In genomic region chr1:45490623-45491463, GRCh38 we compare ENCODE assay signal across 8 cellular contexts. TPM values are rescaled to one million over a fixed set of nuclear protein-coding genes. Genes with fewer than 3 reads are reported as not detected.
A peak's percentile ranks its signal among the peaks of the same experiment; 100 is the strongest.
DNase-seq lines count a peak whose midpoint lies in the region; ATAC-seq and TF ChIP-seq lines count a peak whose summit lies in the region.

TESK2 (minus strand) TSS chr1:45491163; CDS start chr1:45457785, 33,378 bp downstream.

- H3K36me3 ChIP-seq in HAP-1 (replicated peaks): no peaks in the 10 kb centered on the region; the same call in 1 of the 2 replicates
- no peaks in the 10 kb centered on the region for H3K36me3 ChIP-seq in RWPE2 (ENCODE audit: low read depth)
- H3K36me3 ChIP-seq in stomach: peaks cover 0 to 6% (median 0%) of the 10 kb centered on the region in 4 donors

- TF ChIP-seq POLR2A in stomach (IDR thresholded peaks at IDR 0.05): peak in 2 of 4 donors; percentile 60 to 65

- H3K27ac ChIP-seq in RWPE2 (ENCODE audit: poor library complexity, severe bottlenecking) (peak within 1 kb of the TSS; percentile 7), foreskin keratinocyte (peak within 1 kb of the TSS; percentile 38), stomach (peak within 1 kb of the TSS; percentile 81 to 88 (median 83))

- H3K27me3 Mint-ChIP-seq in neural crest cell (ENCODE audit: low read depth): peaks cover 12% of the 10 kb centered on the region

- 0 to 2% (median 0%) methylated on average over 26 to 64 of the region's 64 CpGs for WGBS in stomach, 5 donors

- H3K9me3 ChIP-seq in HAP-1 (no peaks in the 10 kb centered on the region), RWPE2 (ENCODE audit: severe bottlenecking) (no peaks in the 10 kb centered on the region), stomach (no peaks in the 10 kb centered on the region)

- TF ChIP-seq EP300 in stomach (IDR thresholded peaks at IDR 0.05): no peak

- H3K4me1 Mint-ChIP-seq in neural crest cell: no peaks in the 10 kb centered on the region

- DNase-seq in GDM1 (lab: John Stamatoyannopoulos, UW) (peak; percentile 99), HAP-1 (ENCODE audit: low spot score in 2 of 2) (peak; percentile 97 to 99), M059J (ENCODE audit: low read depth) (peak; percentile 99), RWPE2 (ENCODE audit: low spot score) (peak; percentile 98), foreskin keratinocyte (peak; percentile 100), neural crest cell (ENCODE audit: low read depth, low spot score) (peak; percentile 87), stomach (peak; percentile 98)
- peak; percentile 98 for DNase-seq in activated effector memory CD4-positive, alpha-beta T cell treated with anti-CD3 and anti-CD28 coated beads, Interleukin-2, amount 50 U/mL, for 16 hours

- intact Hi-C loops in stomach (cut with DNase I; ENCODE audit: low total_unique reads): loop anchor here (5.0 to 10.0 kb wide), 2 partner anchors 134 to 476 kb away; partner anchors contain the start of genes HECTD3 and UROD

- in situ Hi-C loops in HAP-1 (cut with MboI; ENCODE audit: low sequenced_read_pairs): loop anchor here (5.0 to 10.0 kb wide), 3 partner anchors 144 to 656 kb away; partner anchors contain the start of genes HECTD3 and UROD

- TF ChIP-seq CTCF in RWPE2 (IDR thresholded peaks at IDR 0.05; ENCODE audit: poor library complexity, severe bottlenecking) (no peak), foreskin keratinocyte (conservative IDR thresholded peaks at IDR 0.05) (no peak), neural crest cell (conservative IDR thresholded peaks at IDR 0.05) (peak; percentile 32), stomach (IDR thresholded peaks at IDR 0.05) (peak in 3 of 7 experiments; percentile 3 to 51 (median 27))

- no peak within 1 kb of the TSS for H3K27ac Mint-ChIP-seq in neural crest cell (ENCODE audit: unreplicated experiment)

- H3K9me3 Mint-ChIP-seq in neural crest cell: no peaks in the 10 kb centered on the region

- H3K4me3 ChIP-seq in HAP-1: peak within 1 kb of the TSS; percentile 69
- peak within 1 kb of the TSS; percentile 61 for H3K4me3 ChIP-seq in RWPE2 (ENCODE audit: severe bottlenecking)
- peak within 1 kb of the TSS; percentile 76 to 95 (median 88) for H3K4me3 ChIP-seq in stomach

- ATAC-seq in RWPE2 (ENCODE audit: low read depth): peak; percentile 93
- ATAC-seq in foreskin keratinocyte: peak; percentile 93

- H3K4me3 Mint-ChIP-seq in neural crest cell: no peak within 1 kb of the TSS

- H3K4me1 ChIP-seq in HAP-1 (peaks cover 14% of the 10 kb centered on the region), RWPE2 (ENCODE audit: insufficient read depth, poor library complexity, severe bottlenecking) (no peaks in the 10 kb centered on the region), foreskin keratinocyte (peaks cover 4% of the 10 kb centered on the region), stomach (peaks cover 0 to 28% (median 13%) of the 10 kb centered on the region in 4 donors)

- H3K27me3 ChIP-seq in HAP-1 (ENCODE audit: low read depth) (no peaks in the 10 kb centered on the region), RWPE2 (ENCODE audit: insufficient read depth, poor library complexity, severe bottlenecking) (no peaks in the 10 kb centered on the region), foreskin keratinocyte (no peaks in the 10 kb centered on the region), stomach (no peaks in the 10 kb centered on the region)

- H3K36me3 Mint-ChIP-seq in neural crest cell (ENCODE audit: low read depth): no peaks in the 10 kb centered on the region

RNA-seq across cellular contexts. Expression of gene TESK2, which starts in this region (rescaled TPM):
- total RNA-seq in M059J (2014; rRNA removed; shearing (Covaris generic)): 3.4 and 5.8 TPM in 2 replicates
- total RNA-seq in foreskin keratinocyte (2.0 and 2.2 TPM in 2 replicates), neural crest cell (1.8 and 1.9 TPM in 2 replicates), stomach (10 to 100 TPM in 1 of 5 donors, 1 to 10 TPM in 3, not detected in 1; 2.8 to 11.2 (median 7.4) TPM)
- polyA plus RNA-seq in foreskin keratinocyte (1.4 and 1.5 TPM in 2 replicates), stomach (1 to 10 TPM; 3.5 to 4.0 (median 3.8) TPM)

Comparison
In these comparisons a context has a peak if more than half of its experiments do, and no peak if none do; other contexts are left out.
1. Peak in every context shown above with its lines: DNase-seq, ATAC-seq, H3K4me3 ChIP-seq and H3K27ac ChIP-seq.
2. H3K27ac ChIP-seq: peak in every context shown above with its lines; median percentile 83 in stomach; 38 in foreskin keratinocyte; 7 in RWPE2.